8 cellular contexts compared by ENCODE assay signal in the genomic region with DNA sequence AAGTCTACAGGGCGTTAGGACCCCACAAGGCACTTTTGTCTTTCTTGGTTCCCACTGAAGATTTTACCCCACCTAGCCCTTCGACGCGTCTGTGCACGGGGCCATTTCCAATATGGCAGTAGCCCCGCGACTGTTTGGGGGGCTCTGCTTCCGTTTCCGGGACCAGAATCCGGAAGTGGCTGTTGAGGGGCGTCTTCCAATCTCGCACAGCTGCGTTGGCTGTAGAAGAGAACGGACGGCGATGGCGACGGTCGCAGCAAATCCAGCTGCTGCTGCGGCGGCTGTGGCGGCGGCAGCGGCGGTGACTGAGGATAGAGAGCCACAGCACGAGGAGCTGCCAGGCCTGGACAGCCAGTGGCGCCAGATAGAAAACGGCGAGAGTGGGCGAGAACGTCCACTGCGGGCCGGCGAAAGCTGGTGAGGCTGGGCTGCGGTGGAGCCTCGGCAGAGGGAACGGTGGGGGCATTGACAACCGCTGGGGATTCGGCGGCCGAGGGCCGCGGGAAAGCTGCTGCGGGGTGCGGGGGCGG. TPM values are rescaled to one million over a fixed set of nuclear protein-coding genes. Genes with fewer than 3 reads are reported as not detected.
A peak's percentile ranks its signal among the peaks of the same experiment; 100 is the strongest.
DNase-seq lines count a peak whose midpoint lies in the region; ATAC-seq and TF ChIP-seq lines count a peak whose summit lies in the region.

Gene USP11 (plus strand): TSS at position 207 of the 530 bp plus-strand sequence. CDS start 35 bp downstream, at position 242.

- H3K27me3 ChIP-seq in WERI-Rb-1 (ENCODE audit: insufficient read depth, low read depth, severe bottlenecking), result no peaks in the 10 kb centered on the region
- peaks cover 7% of the 10 kb centered on the region for H3K27me3 ChIP-seq in colonic mucosa
- H3K27me3 ChIP-seq in layer of hippocampus (ENCODE audit: control insufficient read depth, insufficient read depth, low read length), result no peaks in the 10 kb centered on the region

- TF ChIP-seq CTCF in WERI-Rb-1 (IDR thresholded peaks at IDR 0.05; ENCODE audit: low read depth, low read length), result no peak
- no peak for TF ChIP-seq CTCF in colonic mucosa (IDR thresholded peaks at IDR 0.05)

- H3K36me3 ChIP-seq in WERI-Rb-1 (peaks cover 14% of the 10 kb centered on the region), colonic mucosa (no peaks in the 10 kb centered on the region)

- H3K9ac ChIP-seq in colonic mucosa (ENCODE audit: low read depth in 2 of 2, low read length in 2 of 2), result peak within 1 kb of the TSS; percentile 71 to 73

- no peaks in the 10 kb centered on the region for H3K4me1 ChIP-seq in colonic mucosa

- no peaks in the 10 kb centered on the region for H3K9me3 ChIP-seq in WERI-Rb-1 (ENCODE audit: severe bottlenecking)
- H3K9me3 ChIP-seq in colonic mucosa, result no peaks in the 10 kb centered on the region

- ATAC-seq in GM21737 (IDR thresholded peaks at IDR 0.05; ENCODE audit: unreplicated experiment), result peak; percentile 5

- peak within 1 kb of the TSS; percentile 61 for H3K4me3 ChIP-seq in WERI-Rb-1 (ENCODE audit: low read depth, low read length)
- H3K4me3 ChIP-seq in colonic mucosa, result peak within 1 kb of the TSS; percentile 51

- peak; percentile 58 for DNase-seq in EL
- peak; percentile 46 for DNase-seq in NCI-H1105 treated with DMSO at 0.1 percent for 48 hours (lab: John Stamatoyannopoulos, UW)
- peak; percentile 60 for DNase-seq in WERI-Rb-1
- no peak for DNase-seq in colonic mucosa
- peak; percentile 6 to 25 for DNase-seq in stimulated activated CD4-positive, alpha-beta T cell treated with anti-CD3 and anti-CD28 coated beads, Interleukin-4, amount 100 ng/mL, for 4 hours
- no peak for DNase-seq in KG1 (lab: John Stamatoyannopoulos, UW)

- intact Hi-C loops in colonic mucosa (cut with DNase I), result no loop called here

- H3K27ac ChIP-seq in WERI-Rb-1 (peak within 1 kb of the TSS; percentile 94), colonic mucosa (peak within 1 kb of the TSS; percentile 90), layer of hippocampus (ENCODE audit: low read depth, low read length) (peak within 1 kb of the TSS; percentile 99)

RNA-seq across cellular contexts. Expression of gene USP11, which starts in this region (rescaled TPM):
- total RNA-seq in colonic mucosa, result 10 to 100 TPM; 20.7 to 22.9 TPM

Comparison
In these comparisons a context has a peak if more than half of its experiments do, and no peak if none do; other contexts are left out.
1. DNase-seq: peak in EL (single experiment), NCI-H1105 treated with DMSO at 0.1 percent for 48 hours (single experiment), WERI-Rb-1 (single experiment) and stimulated activated CD4-positive, alpha-beta T cell treated with anti-CD3 and anti-CD28 coated beads, Interleukin-4, amount 100 ng/mL, for 4 hours (2 of 2); none in colonic mucosa (single experiment) and KG1 (single experiment).
2. Peak in every context shown above with its lines, with median percentiles within 50 percentile points of each other: H3K27ac ChIP-seq.